Comparison of ENCODE assay signal across 8 cellular contexts in genomic region chr13:27283906-27284523, GRCh38. TPM values are rescaled to one million over a fixed set of nuclear protein-coding genes. Genes with fewer than 3 reads are reported as not detected.
DNase-seq lines count a peak whose midpoint lies in the region; ATAC-seq and TF ChIP-seq lines count a peak whose summit lies in the region.

No MANE protein-coding gene starts in this region.

- no peaks in the 10 kb centered on the region for H3K36me3 ChIP-seq in lower lobe of right lung

- ATAC-seq in lower lobe of right lung (peak; percentile 76 to 88), HG02885 (IDR thresholded peaks at IDR 0.05; ENCODE audit: poor library complexity, unreplicated experiment) (no peak)

- H3K4me3 ChIP-seq in lower lobe of right lung: no peak overlapping the region

- H3K27me3 Mint-ChIP-seq in nephron progenitor cell (ENCODE audit: low read depth, poor library complexity): peaks cover 13% of the 10 kb centered on the region

- H3K9me3 Mint-ChIP-seq in nephron progenitor cell: no peaks in the 10 kb centered on the region

- H3K9me3 ChIP-seq in lower lobe of right lung: no peaks in the 10 kb centered on the region

- DNase-seq in D341Med (ENCODE audit: low spot score) (peak; percentile 58), HUDEP-2 (lab: John Stamatoyannopoulos, UW; ENCODE audit: unreplicated experiment in 76 of 76) (peak in 49 of 76 experiments; percentile 4 to 45 (median 24)), amniotic epithelial cell (ENCODE audit: low read depth) (peak; percentile 20), lower lobe of right lung (no peak), NCI-H2171 (lab: John Stamatoyannopoulos, UW) (no peak), NCI-H345 treated with DMSO at 0.1 percent for 48 hours (lab: John Stamatoyannopoulos, UW; ENCODE audit: unreplicated experiment) (no peak), nephron progenitor cell (no peak)

- no peaks in the 10 kb centered on the region for H3K36me3 Mint-ChIP-seq in nephron progenitor cell (ENCODE audit: low read depth)

- no peaks in the 10 kb centered on the region for H3K4me1 ChIP-seq in lower lobe of right lung

- H3K27me3 ChIP-seq in lower lobe of right lung (ENCODE audit: low read depth): no peaks in the 10 kb centered on the region

- intact Hi-C loops in lower lobe of right lung (cut with DNase I): no loop called here

- peak; percentile 53 for TF ChIP-seq CTCF in lower lobe of right lung (IDR thresholded peaks at IDR 0.05)
- no peak for TF ChIP-seq CTCF in nephron progenitor cell (IDR thresholded peaks at IDR 0.05)

- H3K27ac Mint-ChIP-seq in nephron progenitor cell: no peak overlapping the region

- peaks cover 13% of the 10 kb centered on the region for H3K4me1 Mint-ChIP-seq in nephron progenitor cell

- H3K27ac ChIP-seq in lower lobe of right lung: no peak overlapping the region

- H3K4me3 Mint-ChIP-seq in nephron progenitor cell: no peak overlapping the region

RNA-seq across cellular contexts. Expression of gene RASL11A, which starts 13.4 kb away (rescaled TPM):
- 20.6 TPM for total RNA-seq in lower lobe of right lung

RNA-seq across cellular contexts. Expression of gene RPL21, which starts 32.7 kb away (rescaled TPM):
- 903 TPM for total RNA-seq in lower lobe of right lung

Comparison
In these comparisons a context has a peak if more than half of its experiments do, and no peak if none do; other contexts are left out.
1. DNase-seq: peak in D341Med (single experiment), HUDEP-2 (49 of 76) and amniotic epithelial cell (single experiment); none in lower lobe of right lung (single experiment), NCI-H2171 (single experiment), NCI-H345 treated with DMSO at 0.1 percent for 48 hours (single experiment) and nephron progenitor cell (single experiment).